1 cellular context compared by ENCODE assay signal in the genomic region with DNA sequence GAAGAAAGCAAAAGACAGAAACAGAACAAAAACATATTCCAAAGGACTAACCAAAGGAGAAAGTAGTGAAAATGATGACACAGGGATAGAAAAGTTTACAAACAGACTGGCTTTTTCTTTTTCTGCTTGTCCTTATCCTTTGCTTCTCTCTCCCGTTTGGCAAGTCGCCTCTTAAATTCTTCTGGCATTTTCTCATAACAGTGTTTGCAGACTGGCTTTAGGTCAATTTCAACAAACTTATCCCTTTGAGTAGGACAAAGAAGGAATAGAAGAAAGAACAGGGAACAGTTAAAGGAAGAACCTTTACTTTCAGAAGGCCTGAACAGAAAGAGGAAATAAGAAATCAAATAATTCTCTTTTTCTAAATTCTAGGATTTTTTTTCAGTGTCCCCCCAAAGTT. TPM values are rescaled to one million over a fixed set of nuclear protein-coding genes. Genes with fewer than 3 reads are reported as not detected.
"Had no signal": no experiment of that assay in that cellular context is flagged by ENCODE, and none has a peak within 500 bp of the region (broad histone marks: within the 10 kb centered on the region; RNA-seq: fewer than 3 reads in every experiment).

No MANE protein-coding gene starts in this region.

RNA-seq across cellular contexts. Expression of a gene that starts 26.0 kb away (rescaled TPM):
- total RNA-seq: NCI-H460 had no signal
